ENCODE assay signal across 21 cellular contexts in the genomic region with DNA sequence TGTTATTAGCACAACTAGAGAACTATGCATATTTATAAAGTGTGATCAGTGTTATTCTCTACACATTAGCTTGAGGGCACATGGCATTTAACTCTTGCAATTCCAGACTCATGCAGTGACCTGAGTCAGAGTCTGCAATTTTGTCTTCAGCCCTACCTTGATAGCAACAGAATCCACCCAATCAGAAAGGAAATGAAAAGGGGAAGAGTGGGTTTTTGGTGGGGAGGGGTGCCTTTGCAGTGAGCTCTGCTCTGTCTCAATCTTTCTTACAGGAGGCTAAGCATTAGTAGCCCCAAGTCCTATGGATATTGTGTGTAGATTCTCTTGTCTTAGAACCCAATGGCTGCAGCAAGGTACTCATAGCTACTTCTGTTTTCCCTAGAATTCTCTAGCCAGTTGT.
DNase-seq lines count a peak whose midpoint lies in the region; ATAC-seq and TF ChIP-seq lines count a peak whose summit lies in the region.
"Had no signal": no experiment of that assay in that cellular context is flagged by ENCODE, and none has a peak within 500 bp of the region (broad histone marks: within the 10 kb centered on the region; RNA-seq: fewer than 3 reads in every experiment).

No MANE protein-coding gene starts in this region.

- peaks cover 35% of the 10 kb centered on the region for H3K4me1 Mint-ChIP-seq in stimulated activated memory B cell treated with anti-CD40 and anti-IgM and Interleukin-4, amounts not matched to agents 10 μg/mL and 1 μg/mL and 100 μg/mL, for 72 hours
- H3K4me1 Mint-ChIP-seq: CD4-positive, alpha-beta memory T cell had no signal

- H3K27ac Mint-ChIP-seq in stimulated activated memory B cell treated with anti-CD40 and anti-IgM and Interleukin-4, amounts not matched to agents 10 μg/mL and 1 μg/mL and 100 μg/mL, for 72 hours: no peak overlapping the region
- H3K27ac Mint-ChIP-seq: CD4-positive, alpha-beta memory T cell had no signal

- peak; percentile 48 for ATAC-seq in stimulated activated memory B cell treated with anti-CD40 and anti-IgM and Interleukin-4, amounts not matched to agents 10 μg/mL and 1 μg/mL and 100 μg/mL, for 72 hours
- ATAC-seq: A549 had no signal

- peak; percentile 2 for DNase-seq in MV-4-11 (lab: John Stamatoyannopoulos, UW)
- peak; percentile 29 for DNase-seq in OCI-M1 (lab: John Stamatoyannopoulos, UW)
- DNase-seq in brain microvascular endothelial cell: no peak
- DNase-seq in hepatocyte (ENCODE audit: low spot score): no peak
- no peak for DNase-seq in DMS 273 treated with DMSO at 0.1 percent for 48 hours (lab: John Stamatoyannopoulos, UW)
- DNase-seq: 8988T; ACHN; AML-193; BE2C; C1 segment of cervical spinal cord; Calu3; CD4-positive, alpha-beta memory T cell; COR-L47; DMS153; DND-41; GM23248; H7; HCEC 1CT had no signal

- no peak overlapping the region for H3K4me3 ChIP-seq in BLaER1 treated with 17β-estradiol and CSF1 and Interleukin-3, amounts not matched to agents 10 nM and 100 nM
- H3K4me3 ChIP-seq in brain microvascular endothelial cell (ENCODE audit: low read depth, low read length) (no peak overlapping the region), hepatocyte (no peak overlapping the region)
- H3K4me3 ChIP-seq: A549, GM23248 had no signal

- no peak overlapping the region for H3K9ac ChIP-seq in BLaER1 treated with 17β-estradiol and CSF1 and Interleukin-3, amounts not matched to agents 10 nM and 100 nM
- H3K9ac ChIP-seq: GM23248 had no signal

- no peaks in the 10 kb centered on the region for H3K27me3 ChIP-seq in BLaER1 treated with 17β-estradiol and CSF1 and Interleukin-3, amounts not matched to agents 10 nM and 100 nM
- H3K27me3 ChIP-seq in brain microvascular endothelial cell (replicated peaks) (no peaks in the 10 kb centered on the region), hepatocyte (no peaks in the 10 kb centered on the region)
- H3K27me3 ChIP-seq: BE2C had no signal

- no peak overlapping the region for H2AFZ ChIP-seq in hepatocyte
- H2AFZ ChIP-seq: GM23248 had no signal

- H3K4me3 Mint-ChIP-seq in stimulated activated memory B cell treated with anti-CD40 and anti-IgM and Interleukin-4, amounts not matched to agents 10 μg/mL and 1 μg/mL and 100 μg/mL, for 72 hours: no peak overlapping the region
- H3K4me3 Mint-ChIP-seq: CD4-positive, alpha-beta memory T cell had no signal

- H3K27ac ChIP-seq in BLaER1 treated with 17β-estradiol and CSF1 and Interleukin-3, amounts not matched to agents 10 nM and 100 nM: peak overlapping the region in 4 of 11 experiments; percentile 4 to 56 (median 42); a peak in 4 of 22 replicates
- H3K27ac ChIP-seq in brain microvascular endothelial cell (no peak overlapping the region), hepatocyte (no peak overlapping the region)
- H3K27ac ChIP-seq: A549, GM23248 had no signal

- H3K36me3 ChIP-seq in BLaER1 treated with 17β-estradiol and CSF1 and Interleukin-3, amounts not matched to agents 10 nM and 100 nM: no peaks in the 10 kb centered on the region
- H3K36me3 ChIP-seq in brain microvascular endothelial cell (replicated peaks) (no peaks in the 10 kb centered on the region), hepatocyte (replicated peaks; ENCODE audit: insufficient read depth, low read depth) (no peaks in the 10 kb centered on the region)
- H3K36me3 ChIP-seq: BE2C had no signal

- peak overlapping the region; percentile 13 to 68 (median 45); a peak in 12 of 22 replicates for H3K4me2 ChIP-seq in BLaER1 treated with 17β-estradiol and CSF1 and Interleukin-3, amounts not matched to agents 10 nM and 100 nM
- no peak overlapping the region for H3K4me2 ChIP-seq in hepatocyte
- H3K4me2 ChIP-seq: A549 had no signal

- H3K9me2 ChIP-seq in hepatocyte (replicated peaks; ENCODE audit: insufficient read depth): no peaks in the 10 kb centered on the region

- no peak for TF ChIP-seq CTCF in brain microvascular endothelial cell (IDR thresholded peaks at IDR 0.05; ENCODE audit: low read depth, low read length, missing control alignments)
- TF ChIP-seq CTCF in hepatocyte (IDR thresholded peaks at IDR 0.05; ENCODE audit: poor library complexity): no peak

- in situ Hi-C loops in brain microvascular endothelial cell (cut with HindIII; ENCODE audit: low pct_ligation_motif_present, low sequenced_read_pairs): no loop called here

- 0 out of 22 replicates have a peak, but pooled peaks cover 0 to 6% (median 0%) of the 10 kb centered on the region in 11 experiments for H3K9me3 ChIP-seq in BLaER1 treated with 17β-estradiol and CSF1 and Interleukin-3, amounts not matched to agents 10 nM and 100 nM (replicated peaks in 1 of 11)
- no peaks in the 10 kb centered on the region for H3K9me3 ChIP-seq in hepatocyte (ENCODE audit: low read depth)
- H3K9me3 ChIP-seq: A549, BE2C had no signal

- H3K27me3 Mint-ChIP-seq in stimulated activated memory B cell treated with anti-CD40 and anti-IgM and Interleukin-4, amounts not matched to agents 10 μg/mL and 1 μg/mL and 100 μg/mL, for 72 hours: no peaks in the 10 kb centered on the region

- H3K36me3 Mint-ChIP-seq in stimulated activated memory B cell treated with anti-CD40 and anti-IgM and Interleukin-4, amounts not matched to agents 10 μg/mL and 1 μg/mL and 100 μg/mL, for 72 hours: no peaks in the 10 kb centered on the region
- H3K36me3 Mint-ChIP-seq: CD4-positive, alpha-beta memory T cell had no signal

- peaks cover 16 to 31% (median 26%) of the 10 kb centered on the region in 10 experiments for H3K4me1 ChIP-seq in BLaER1 treated with 17β-estradiol and CSF1 and Interleukin-3, amounts not matched to agents 10 nM and 100 nM
- H3K4me1 ChIP-seq in hepatocyte (ENCODE audit: insufficient read depth): no peaks in the 10 kb centered on the region
- H3K4me1 ChIP-seq: A549, BE2C had no signal

- H3K9me3 Mint-ChIP-seq in stimulated activated memory B cell treated with anti-CD40 and anti-IgM and Interleukin-4, amounts not matched to agents 10 μg/mL and 1 μg/mL and 100 μg/mL, for 72 hours: no peaks in the 10 kb centered on the region

- H3K79me2 ChIP-seq in hepatocyte: no peaks in the 10 kb centered on the region

- no peaks in the 10 kb centered on the region for H4K20me1 ChIP-seq in BLaER1 treated with 17β-estradiol and CSF1 and Interleukin-3, amounts not matched to agents 10 nM and 100 nM
- no peaks in the 10 kb centered on the region for H4K20me1 ChIP-seq in hepatocyte (ENCODE audit: insufficient read depth, poor library complexity, severe bottlenecking)

Comparison
In these comparisons a context has a peak if more than half of its experiments do, and no peak if none do; other contexts are left out.
1. DNase-seq: peak in MV-4-11 (single experiment) and OCI-M1 (single experiment); none in brain microvascular endothelial cell (single experiment), hepatocyte (single experiment) and DMS 273 treated with DMSO at 0.1 percent for 48 hours (single experiment).